In genomic region chr4:105714071-105714521, GRCh38 we compare ENCODE assay signal across 8 cellular contexts.
DNase-seq lines count a peak whose midpoint lies in the region; ATAC-seq and TF ChIP-seq lines count a peak whose summit lies in the region.

No MANE protein-coding gene starts in this region.

- H3K9me2 ChIP-seq in OCI-LY1 (ENCODE audit: low read depth, low read length), result no peaks in the 10 kb centered on the region

- H3K4me1 ChIP-seq in OCI-LY1 (ENCODE audit: insufficient read depth, low read length, severe bottlenecking), result peaks cover 52% of the 10 kb centered on the region
- H3K4me1 ChIP-seq in effector memory CD4-positive, alpha-beta T cell (ENCODE audit: control insufficient read depth, insufficient read depth, low read length, poor library complexity, severe bottlenecking), result no peaks in the 10 kb centered on the region

- H4K20me1 ChIP-seq in OCI-LY1 (ENCODE audit: insufficient read depth, low read length), result no peaks in the 10 kb centered on the region

- H3K36me3 ChIP-seq in OCI-LY1 (ENCODE audit: insufficient read depth, low read length), result peaks cover 2% of the 10 kb centered on the region; the same call in 1 of the 2 replicates
- H3K36me3 ChIP-seq in effector memory CD4-positive, alpha-beta T cell (ENCODE audit: control insufficient read depth, insufficient read depth, low read length), result no peaks in the 10 kb centered on the region

- H3K9me3 Mint-ChIP-seq in T-helper 2 cell treated with Interferon-gamma antibody and Interleukin-4, amounts not matched to agents 5 μg/mL and 100 μg/mL, for 36 hours, result no peaks in the 10 kb centered on the region

- peaks cover 3% of the 10 kb centered on the region; the same call in 1 of the 2 replicates for H3F3A ChIP-seq in OCI-LY1 (ENCODE audit: insufficient read depth, low read length)

- peaks cover 10% of the 10 kb centered on the region for H3K4me1 Mint-ChIP-seq in T-helper 2 cell treated with Interferon-gamma antibody and Interleukin-4, amounts not matched to agents 5 μg/mL and 100 μg/mL, for 36 hours (ENCODE audit: low read depth)

- no peak overlapping the region for H3K27ac Mint-ChIP-seq in T-helper 2 cell treated with Interferon-gamma antibody and Interleukin-4, amounts not matched to agents 5 μg/mL and 100 μg/mL, for 36 hours

- no peaks in the 10 kb centered on the region for H3K27me3 Mint-ChIP-seq in T-helper 2 cell treated with Interferon-gamma antibody and Interleukin-4, amounts not matched to agents 5 μg/mL and 100 μg/mL, for 36 hours (ENCODE audit: low read depth)

- TF ChIP-seq CTCF in OCI-LY1 (IDR thresholded peaks at IDR 0.05; ENCODE audit: low read length), result no peak

- no peaks in the 10 kb centered on the region for H3K36me3 Mint-ChIP-seq in T-helper 2 cell treated with Interferon-gamma antibody and Interleukin-4, amounts not matched to agents 5 μg/mL and 100 μg/mL, for 36 hours (ENCODE audit: low read depth)

- peak; percentile 30 for ATAC-seq in GM18508 (IDR thresholded peaks at IDR 0.05; ENCODE audit: insufficient read depth, unreplicated experiment)
- ATAC-seq in HG02852 (IDR thresholded peaks at IDR 0.05; ENCODE audit: unreplicated experiment), result peak; percentile 56

- H3K9me3 ChIP-seq in OCI-LY1 (ENCODE audit: low read length), result no peaks in the 10 kb centered on the region
- H3K9me3 ChIP-seq in effector memory CD4-positive, alpha-beta T cell (ENCODE audit: control insufficient read depth, low read length), result no peaks in the 10 kb centered on the region

- H3K27ac ChIP-seq in OCI-LY1 (ENCODE audit: low read depth, low read length, poor library complexity, severe bottlenecking), result peak overlapping the region; percentile 79
- no peak overlapping the region for H3K27ac ChIP-seq in effector memory CD4-positive, alpha-beta T cell (ENCODE audit: insufficient read depth, low read length, poor library complexity, severe bottlenecking)

- peak overlapping the region; percentile 53; the same call in 1 of the 2 replicates for H3K9ac ChIP-seq in OCI-LY1 (ENCODE audit: low read length)

- H3K4me2 ChIP-seq in OCI-LY1 (ENCODE audit: low read length), result peak overlapping the region; percentile 77

- H2AFZ ChIP-seq in OCI-LY1 (ENCODE audit: low read length), result no peak overlapping the region

- DNase-seq in medulla oblongata (ENCODE audit: extremely low spot score) (peak; percentile 41), globus pallidus (ENCODE audit: low spot score) (no peak), NCI-H345 treated with DMSO at 0.1 percent for 48 hours (lab: John Stamatoyannopoulos, UW; ENCODE audit: unreplicated experiment) (no peak)
- DNase-seq in effector memory CD4-positive, alpha-beta T cell, result no peak
- no peak for DNase-seq in T-helper 2 cell treated with Interferon-gamma antibody and Interleukin-4, amounts not matched to agents 5 μg/mL and 100 μg/mL, for 36 hours (ENCODE audit: low spot score)

- H3K27me3 ChIP-seq in OCI-LY1 (ENCODE audit: insufficient read depth, low read length), result no peaks in the 10 kb centered on the region
- no peaks in the 10 kb centered on the region for H3K27me3 ChIP-seq in effector memory CD4-positive, alpha-beta T cell (replicated peaks; ENCODE audit: control insufficient read depth, insufficient read depth, low read length, poor library complexity, severe bottlenecking)

- peak overlapping the region; percentile 51 for H3K4me3 ChIP-seq in OCI-LY1 (ENCODE audit: low read depth, low read length, poor library complexity, severe bottlenecking)
- no peak overlapping the region for H3K4me3 ChIP-seq in effector memory CD4-positive, alpha-beta T cell (ENCODE audit: insufficient read depth, low read depth, low read length, poor library complexity, severe bottlenecking)

- peaks cover 56% of the 10 kb centered on the region for H3K79me2 ChIP-seq in OCI-LY1 (ENCODE audit: insufficient read depth, low read length)

- H3K4me3 Mint-ChIP-seq in T-helper 2 cell treated with Interferon-gamma antibody and Interleukin-4, amounts not matched to agents 5 μg/mL and 100 μg/mL, for 36 hours, result no peak overlapping the region
